In genomic region chr1:47846981-47847380, GRCh38 we compare ENCODE assay signal across 3 cellular contexts.
"Had no signal": no experiment of that assay in that cellular context is flagged by ENCODE, and none has a peak within 500 bp of the region (broad histone marks: within the 10 kb centered on the region; RNA-seq: fewer than 3 reads in every experiment).

No MANE protein-coding gene starts in this region.

- DNase-seq: H9, HCEC 1CT had no signal

- H2AFZ ChIP-seq: GM23338 had no signal

- H3K4me3 ChIP-seq: GM23338 had no signal

- H3K4me2 ChIP-seq: GM23338 had no signal
